1 cellular context compared by ENCODE assay signal in genomic region chr1:84724128-84724860, GRCh38.
TF ChIP-seq lines count a peak whose summit lies in the region.

No MANE protein-coding gene starts in this region.

TF ChIP-seq in IMR-90, 13 proteins besides CTCF, POLR2A, EP300 and RAD21 (continued from another document):
- TF ChIP-seq USF2 (IDR thresholded peaks at IDR 0.05; ENCODE audit: low read depth, low read length): no peak
- no peak for TF ChIP-seq MAFK (IDR thresholded peaks at IDR 0.05; ENCODE audit: low read depth, low read length)
- no peak for TF ChIP-seq BHLHE40 (IDR thresholded peaks at IDR 0.05; ENCODE audit: low read depth, low read length)
- TF ChIP-seq ELK1 (IDR thresholded peaks at IDR 0.05; ENCODE audit: borderline replicate concordance, low read depth, low read length): no peak
- TF ChIP-seq RCOR1 (IDR thresholded peaks at IDR 0.05; ENCODE audit: insufficient replicate concordance, low read length): no peak
- TF ChIP-seq MAZ (IDR thresholded peaks at IDR 0.05; ENCODE audit: borderline replicate concordance, low read depth, low read length): no peak
